1 cellular context compared by ENCODE assay signal in genomic region chr3:124783696-124784095, GRCh38.
TF ChIP-seq lines count a peak whose summit lies in the region.

No MANE protein-coding gene starts in this region.

TF ChIP-seq in GM23338, 12 proteins besides CTCF, POLR2A, EP300 and RAD21 (continued from another document):
- TF ChIP-seq REST (IDR thresholded peaks at IDR 0.05; ENCODE audit: unreplicated experiment) (no peak), ZNF114 (CRISPR knock-in tag; IDR thresholded peaks at IDR 0.05) (no peak), EZH2 (IDR thresholded peaks at IDR 0.05; ENCODE audit: low read depth, unreplicated experiment) (no peak), ZNF462 (CRISPR knock-in tag; IDR thresholded peaks at IDR 0.05) (no peak), NANOG (IDR thresholded peaks at IDR 0.05; ENCODE audit: borderline replicate concordance) (no peak), ETS1 (IDR thresholded peaks at IDR 0.05) (no peak), STAT1 (IDR thresholded peaks at IDR 0.05; ENCODE audit: unreplicated experiment) (no peak)
